Comparison of ENCODE assay signal across 25 cellular contexts in the genomic region with DNA sequence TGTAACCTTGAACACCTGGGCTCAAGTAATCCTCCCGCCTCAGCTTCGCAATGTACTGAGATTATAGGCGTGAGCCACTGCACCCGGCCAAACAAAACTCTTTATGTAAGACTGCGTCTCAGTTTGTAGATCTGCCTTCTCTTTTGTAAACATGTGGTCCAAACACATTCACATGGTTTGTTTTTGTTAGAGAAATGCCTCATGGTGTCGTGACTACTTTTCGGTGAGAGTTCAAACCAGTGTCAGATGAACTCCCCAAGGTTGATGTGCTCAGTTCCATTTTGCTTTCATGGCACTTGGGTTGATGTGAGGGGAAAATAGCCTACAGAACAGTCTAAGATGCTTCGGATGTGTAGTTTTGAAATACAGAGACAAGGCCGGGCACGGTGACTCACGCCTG.
A peak's percentile ranks its signal among the peaks of the same experiment; 100 is the strongest.
DNase-seq lines count a peak whose midpoint lies in the region; ATAC-seq, FAIRE-seq and TF ChIP-seq lines count a peak whose summit lies in the region.
"Had no signal": no experiment of that assay in that cellular context is flagged by ENCODE, and none has a peak within 500 bp of the region (broad histone marks: within the 10 kb centered on the region; RNA-seq: fewer than 3 reads in every experiment).

No MANE protein-coding gene starts in this region.

- no peaks in the 10 kb centered on the region for H4K20me1 ChIP-seq in mammary epithelial cell (ENCODE audit: insufficient read depth, low read length)
- no peaks in the 10 kb centered on the region for H4K20me1 ChIP-seq in keratinocyte (ENCODE audit: control insufficient read depth, extremely low read depth, insufficient read depth, low read length)
- no peaks in the 10 kb centered on the region for H4K20me1 ChIP-seq in smooth muscle cell (ENCODE audit: low read depth)

- no peak overlapping the region for H2AFZ ChIP-seq in mammary epithelial cell (ENCODE audit: low read depth, low read length)
- H2AFZ ChIP-seq in keratinocyte (ENCODE audit: control insufficient read depth, low read length), result no peak overlapping the region
- H2AFZ ChIP-seq in smooth muscle cell (ENCODE audit: low read depth), result no peak overlapping the region
- H2AFZ ChIP-seq: PC-9 had no signal

- POLR2A ChIA-PET in MCF 10A (lab: Yijun Ruan, JAX), result interaction anchor here (0.6 to 1.4 kb wide), 3 partner anchors 25 to 85 kb away, joined by 3 to 4 read pairs (median 3); no protein-coding TSS in a partner anchor
- POLR2A ChIA-PET in naive thymus-derived CD4-positive, alpha-beta T cell (lab: Charles Lee), result no interaction called here

- WGBS in mammary epithelial cell (ENCODE audit: low coverage, missing lambda C conversion rate), result 93% methylated on average over 11 of the region's 11 CpGs
- WGBS in smooth muscle cell (ENCODE audit: low lambda C conversion rate), result 86% methylated on average over 11 of the region's 11 CpGs

- H3K4me3 ChIP-seq in mammary epithelial cell (replicated peaks in 1 of 3; ENCODE audit: insufficient read depth in 1 of 3, low read depth in 2 of 3, low read length in 3 of 3) (no peak overlapping the region), keratinocyte (ENCODE audit: control insufficient read depth in 2 of 3, extremely low read depth in 1 of 3, insufficient read depth in 2 of 3, low read depth in 1 of 3, low read length in 3 of 3) (no peak overlapping the region), smooth muscle cell (no peak overlapping the region)
- no peak overlapping the region for H3K4me3 ChIP-seq in naive thymus-derived CD4-positive, alpha-beta T cell (ENCODE audit: low read length)
- H3K4me3 ChIP-seq: PC-9, SJSA1 had no signal

- H3K27ac Mint-ChIP-seq in MCF 10A (ENCODE audit: low read depth, unreplicated experiment), result no peak overlapping the region
- H3K27ac Mint-ChIP-seq in naive thymus-derived CD4-positive, alpha-beta T cell, result no peak overlapping the region
- H3K27ac Mint-ChIP-seq: CD14-positive monocyte; CD8-positive, alpha-beta memory T cell had no signal

- BruUV-seq in MCF 10A (replicated peaks; lab: Mats Ljungman, UMichigan) (no TSS peak), mammary epithelial cell (replicated peaks; lab: Mats Ljungman, UMichigan) (no TSS peak)

- H3F3A ChIP-seq in smooth muscle cell (ENCODE audit: low read depth), result no peaks in the 10 kb centered on the region

- no peaks in the 10 kb centered on the region for H3K27me3 ChIP-seq in mammary epithelial cell (ENCODE audit: insufficient read depth, low read length)
- no peaks in the 10 kb centered on the region for H3K27me3 ChIP-seq in keratinocyte (ENCODE audit: control insufficient read depth, extremely low read depth, insufficient read depth, low read length)
- no peaks in the 10 kb centered on the region for H3K27me3 ChIP-seq in smooth muscle cell (ENCODE audit: low read depth)
- no peaks in the 10 kb centered on the region for H3K27me3 ChIP-seq in naive thymus-derived CD4-positive, alpha-beta T cell (ENCODE audit: control insufficient read depth in 2 of 2, insufficient read depth in 2 of 2, low read length in 2 of 2)
- H3K27me3 ChIP-seq: BE2C, SJSA1 had no signal

- no peaks in the 10 kb centered on the region for H3K9me3 ChIP-seq in mammary epithelial cell (replicated peaks; ENCODE audit: insufficient read depth, low read length)
- H3K9me3 ChIP-seq in keratinocyte (ENCODE audit: control insufficient read depth, low read depth, low read length), result no peaks in the 10 kb centered on the region
- no peaks in the 10 kb centered on the region for H3K9me3 ChIP-seq in smooth muscle cell (replicated peaks; ENCODE audit: low read depth)
- H3K9me3 ChIP-seq in naive thymus-derived CD4-positive, alpha-beta T cell (ENCODE audit: control insufficient read depth in 2 of 3, low read length in 3 of 3), result no peaks in the 10 kb centered on the region
- H3K9me3 ChIP-seq: BE2C, SJSA1 had no signal

- peaks cover 35% of the 10 kb centered on the region for H3K4me1 Mint-ChIP-seq in MCF 10A (ENCODE audit: insufficient read depth, unreplicated experiment)
- peaks cover 0 to 6% (median 0%) of the 10 kb centered on the region in 7 donors for H3K4me1 Mint-ChIP-seq in naive thymus-derived CD4-positive, alpha-beta T cell
- H3K4me1 Mint-ChIP-seq: CD8-positive, alpha-beta memory T cell had no signal

- intact Hi-C loops in MCF 10A (cut with micrococcal nuclease), result no loop called here
- intact Hi-C loops in mammary epithelial cell (cut with micrococcal nuclease), result no loop called here
- intact Hi-C loops in naive thymus-derived CD4-positive, alpha-beta T cell (cut with micrococcal nuclease), result no loop called here

- peaks cover 21% of the 10 kb centered on the region for H3K36me3 Mint-ChIP-seq in MCF 10A (ENCODE audit: insufficient read depth, unreplicated experiment)
- peaks cover 0 to 12% (median 0%) of the 10 kb centered on the region in 5 donors for H3K36me3 Mint-ChIP-seq in naive thymus-derived CD4-positive, alpha-beta T cell
- H3K36me3 Mint-ChIP-seq: CD14-positive monocyte; CD8-positive, alpha-beta memory T cell had no signal

- H3K9me1 ChIP-seq in keratinocyte (ENCODE audit: control insufficient read depth, extremely low read depth, insufficient read depth, low read length), result no peaks in the 10 kb centered on the region

- in situ Hi-C loops in mammary epithelial cell (cut with MboI; ENCODE audit: low sequenced_read_pairs in 2 of 2), result no loop called here

- FAIRE-seq in keratinocyte (lab: Jason Lieb, UNC), result no peak
- FAIRE-seq in urothelium cell line (lab: Jason Lieb, UNC), result peak; percentile 17
- FAIRE-seq: H54, HTR-8/SVneo had no signal

- H3K9ac ChIP-seq in mammary epithelial cell (ENCODE audit: insufficient read depth, low read length) (no peak overlapping the region), keratinocyte (ENCODE audit: control insufficient read depth, extremely low read depth, insufficient read depth, low read length) (no peak overlapping the region), smooth muscle cell (ENCODE audit: low read depth) (no peak overlapping the region)

- no peaks in the 10 kb centered on the region for H3K27me3 Mint-ChIP-seq in MCF 10A (ENCODE audit: insufficient read depth, unreplicated experiment)
- no peaks in the 10 kb centered on the region for H3K27me3 Mint-ChIP-seq in naive thymus-derived CD4-positive, alpha-beta T cell

- TF ChIP-seq CTCF in MCF 10A (IDR thresholded peaks at IDR 0.05; ENCODE audit: unreplicated experiment) (no peak), mammary epithelial cell (conservative IDR thresholded peaks at IDR 0.05 in 1 of 2, IDR thresholded peaks at IDR 0.05 in 1 of 2; ENCODE audit: extremely low read depth in 1 of 2, insufficient read depth in 1 of 2, low read depth in 1 of 2, low read length in 2 of 2) (no peak), keratinocyte (optimal IDR thresholded peaks at IDR 0.05 in 1 of 3, IDR thresholded peaks at IDR 0.05 in 1 of 3, conservative IDR thresholded peaks at IDR 0.05 in 1 of 3; ENCODE audit: extremely low read depth in 1 of 3, insufficient read depth in 2 of 3, low read length in 3 of 3) (no peak), smooth muscle cell (IDR thresholded peaks at IDR 0.05; ENCODE audit: borderline replicate concordance, insufficient read depth, poor library complexity, severe bottlenecking) (no peak)

- DNase-seq in MCF 10A (ENCODE audit: unreplicated experiment) (peak; percentile 64), mammary epithelial cell (no peak), keratinocyte (ENCODE audit: low read depth, low spot score) (no peak), urothelium cell line (ENCODE audit: low spot score) (no peak), smooth muscle cell (lab: John Stamatoyannopoulos, UW; ENCODE audit: unreplicated experiment) (no peak)
- DNase-seq in activated CD4-positive, CD25-positive, alpha-beta regulatory T cell treated with anti-CD3 and anti-CD28 coated beads, Interleukin-2, amount 50 U/mL, for 72 hours, result no peak
- DNase-seq in naive thymus-derived CD4-positive, alpha-beta T cell, result no peak
- DNase-seq: BE2C; CD8-positive, alpha-beta memory T cell; DND-41; KBM-7; NCI-H1048; NCI-H1417; NCI-H1694 treated with DMSO at 0.1 percent for 48 hours; NCI-H2081; NCI-H2227 treated with DMSO at 0.1 percent for 48 hours; NCI-H526 treated with DMSO at 0.1 percent for 48 hours; PC-9; Right ventricle myocardium superior had no signal

- H3K4me3 Mint-ChIP-seq in MCF 10A (ENCODE audit: unreplicated experiment), result no peak overlapping the region
- no peak overlapping the region for H3K4me3 Mint-ChIP-seq in naive thymus-derived CD4-positive, alpha-beta T cell
- H3K4me3 Mint-ChIP-seq: CD14-positive monocyte; CD8-positive, alpha-beta memory T cell had no signal

- no peak overlapping the region for H3K27ac ChIP-seq in mammary epithelial cell (ENCODE audit: insufficient read depth, low read depth, low read length)
- H3K27ac ChIP-seq in keratinocyte (ENCODE audit: control insufficient read depth, insufficient read depth, low read length), result peak overlapping the region; percentile 46
- H3K27ac ChIP-seq in smooth muscle cell (ENCODE audit: low read depth), result no peak overlapping the region
- no peak overlapping the region for H3K27ac ChIP-seq in naive thymus-derived CD4-positive, alpha-beta T cell (ENCODE audit: low read depth, low read length)
- H3K27ac ChIP-seq: 22Rv1, PC-9, SJSA1 had no signal

- H3K9me3 Mint-ChIP-seq in MCF 10A (ENCODE audit: unreplicated experiment), result no peaks in the 10 kb centered on the region
- H3K9me3 Mint-ChIP-seq in naive thymus-derived CD4-positive, alpha-beta T cell, result peaks cover 0 to 9% (median 0%) of the 10 kb centered on the region in 11 donors

- CTCF ChIA-PET in MCF 10A (lab: Yijun Ruan, JAX), result interaction anchor here (1.7 kb wide), 1 partner anchor 117 kb away, joined by 7 read pairs; no protein-coding TSS in a partner anchor
- CTCF ChIA-PET in mammary epithelial cell (lab: Charles Lee; ENCODE audit: low non-redundant PET), result no interaction called here
- CTCF ChIA-PET in naive thymus-derived CD4-positive, alpha-beta T cell (lab: Charles Lee), result no interaction called here

- peaks cover 8% of the 10 kb centered on the region for H3K4me1 ChIP-seq in mammary epithelial cell (ENCODE audit: insufficient read depth, low read length)
- H3K4me1 ChIP-seq in keratinocyte (ENCODE audit: control insufficient read depth, extremely low read depth, insufficient read depth, low read length), result peaks cover 68% of the 10 kb centered on the region
- H3K4me1 ChIP-seq in smooth muscle cell (ENCODE audit: low read depth), result no peaks in the 10 kb centered on the region
- no peaks in the 10 kb centered on the region for H3K4me1 ChIP-seq in naive thymus-derived CD4-positive, alpha-beta T cell (ENCODE audit: control insufficient read depth in 2 of 2, insufficient read depth in 2 of 2, low read length in 2 of 2)
- H3K4me1 ChIP-seq: SJSA1 had no signal

- H3K79me2 ChIP-seq in mammary epithelial cell (ENCODE audit: insufficient read depth, low read length) (no peaks in the 10 kb centered on the region), keratinocyte (ENCODE audit: control insufficient read depth, insufficient read depth, low read length) (peaks cover 18% of the 10 kb centered on the region), smooth muscle cell (ENCODE audit: low read depth) (no peaks in the 10 kb centered on the region)

- ATAC-seq in esophagus mucosa, result peak; percentile 12
- no peak for ATAC-seq in naive thymus-derived CD4-positive, alpha-beta T cell

- dilution Hi-C loops in mammary epithelial cell (cut with HindIII; ENCODE audit: low sequenced_read_pairs) (no loop called here), keratinocyte (cut with MboI; ENCODE audit: extremely low pct_ligation_motif_present, low sequenced_read_pairs) (no loop called here)

- H3K36me3 ChIP-seq in mammary epithelial cell (ENCODE audit: insufficient read depth, low read length), result no peaks in the 10 kb centered on the region
- H3K36me3 ChIP-seq in keratinocyte (ENCODE audit: control insufficient read depth in 2 of 2, extremely low read depth in 1 of 2, insufficient read depth in 2 of 2, low read length in 2 of 2), result no peaks in the 10 kb centered on the region
- H3K36me3 ChIP-seq in smooth muscle cell (ENCODE audit: low read depth), result no peaks in the 10 kb centered on the region
- H3K36me3 ChIP-seq in naive thymus-derived CD4-positive, alpha-beta T cell (ENCODE audit: control insufficient read depth in 2 of 3, insufficient read depth in 3 of 3, low read length in 3 of 3), result no peaks in the 10 kb centered on the region
- H3K36me3 ChIP-seq: BE2C, SJSA1 had no signal

- H3K4me2 ChIP-seq in mammary epithelial cell (ENCODE audit: insufficient read depth, low read depth, low read length), result no peak overlapping the region
- H3K4me2 ChIP-seq in keratinocyte (ENCODE audit: control insufficient read depth, extremely low read depth, insufficient read depth, low read depth, low read length), result peak overlapping the region; percentile 75
- no peak overlapping the region for H3K4me2 ChIP-seq in smooth muscle cell
- H3K4me2 ChIP-seq: PC-9 had no signal
